In the genomic region with DNA sequence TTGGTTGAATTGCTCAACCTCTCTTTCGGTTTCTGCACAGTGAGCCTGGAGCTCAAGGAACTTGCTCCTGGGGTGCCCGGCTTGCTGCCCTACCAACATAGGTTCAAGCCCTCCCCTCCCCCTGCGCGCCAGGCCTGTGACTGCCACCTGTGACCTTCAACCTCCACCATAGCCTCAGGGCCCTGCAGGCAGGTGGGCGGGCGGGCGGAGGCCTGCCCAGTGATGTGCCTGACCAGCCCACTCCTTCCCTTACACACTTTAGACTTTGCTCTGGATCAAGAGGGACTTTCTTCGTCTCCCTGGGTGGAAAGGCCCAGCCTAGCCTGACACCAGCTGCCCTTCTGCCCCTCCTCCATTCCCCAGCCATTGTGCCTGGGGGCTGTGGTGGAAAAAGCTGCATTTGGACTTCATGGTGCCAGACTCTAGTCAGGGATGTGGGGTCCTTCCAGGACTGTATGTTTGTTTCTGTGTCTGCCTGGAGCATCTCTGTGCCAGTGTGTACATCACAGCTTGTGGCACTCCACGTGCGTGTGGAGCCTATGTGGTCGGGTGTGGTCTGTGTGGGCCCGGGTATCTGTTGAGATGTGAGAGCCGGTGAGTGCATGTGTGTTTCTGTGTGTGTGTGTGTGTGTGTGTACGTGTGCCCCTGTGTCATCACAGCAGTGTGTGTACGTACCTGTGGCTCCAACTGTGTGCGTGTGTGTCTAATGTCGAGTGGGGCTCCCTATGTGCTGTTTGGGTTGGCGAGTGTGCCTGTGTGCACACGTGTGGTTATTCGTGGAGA, we compare ENCODE assay signal across 8 cellular contexts. TPM values are rescaled to one million over a fixed set of nuclear protein-coding genes. Genes with fewer than 3 reads are reported as not detected.
A peak's percentile ranks its signal among the peaks of the same experiment; 100 is the strongest.
DNase-seq lines count a peak whose midpoint lies in the region; ATAC-seq, FAIRE-seq and TF ChIP-seq lines count a peak whose summit lies in the region.

No MANE protein-coding gene starts in this region.

- intact Hi-C loops in natural killer cell (cut with micrococcal nuclease) = no loop called here

- DNase-seq in GM12891 (ENCODE audit: insufficient read length, low spot score) (peak; percentile 70), natural killer cell (no peak)
- no peak for DNase-seq in central memory CD4-positive, alpha-beta T cell
- no peak for DNase-seq in effector memory CD4-positive, alpha-beta T cell

- H3K27me3 ChIP-seq in effector memory CD4-positive, alpha-beta T cell (replicated peaks; ENCODE audit: control insufficient read depth, insufficient read depth, low read length, poor library complexity, severe bottlenecking) = no peaks in the 10 kb centered on the region

- H3K4me1 ChIP-seq in effector memory CD4-positive, alpha-beta T cell (ENCODE audit: control insufficient read depth, insufficient read depth, low read length, poor library complexity, severe bottlenecking) = peaks cover 2% of the 10 kb centered on the region

- no peaks in the 10 kb centered on the region for H3K27me3 Mint-ChIP-seq in natural killer cell (ENCODE audit: low read depth in 2 of 2)

- H3K4me3 ChIP-seq in effector memory CD4-positive, alpha-beta T cell (ENCODE audit: insufficient read depth, low read depth, low read length, poor library complexity, severe bottlenecking) = no peak overlapping the region

- no peaks in the 10 kb centered on the region for H3K36me3 ChIP-seq in effector memory CD4-positive, alpha-beta T cell (ENCODE audit: control insufficient read depth, insufficient read depth, low read length)

- no peaks in the 10 kb centered on the region for H3K36me3 Mint-ChIP-seq in natural killer cell

- TF ChIP-seq POLR2A in GM12891 (IDR thresholded peaks at IDR 0.05; ENCODE audit: low read depth, low read length) = peak; percentile 37; the same call in 1 of the 2 replicates

- peak; percentile 62 for ATAC-seq in HG02610 (IDR thresholded peaks at IDR 0.05; ENCODE audit: unreplicated experiment)
- ATAC-seq in natural killer cell = peak; percentile 54 to 63 (median 58)
- no peak for ATAC-seq in HG03439 (IDR thresholded peaks at IDR 0.05; ENCODE audit: unreplicated experiment)
- ATAC-seq in HG03159 (IDR thresholded peaks at IDR 0.05; ENCODE audit: unreplicated experiment) = no peak

- H3K4me3 Mint-ChIP-seq in natural killer cell = peak overlapping the region; percentile 59

- no peaks in the 10 kb centered on the region for H3K9me3 ChIP-seq in effector memory CD4-positive, alpha-beta T cell (ENCODE audit: control insufficient read depth, low read length)

- peak; percentile 97 for FAIRE-seq in GM12891 (lab: Jason Lieb, UNC)

- no peaks in the 10 kb centered on the region for H3K9me3 Mint-ChIP-seq in natural killer cell

- H3K27ac Mint-ChIP-seq in natural killer cell = peak overlapping the region in 1 of 2 donors; percentile 50

- peak overlapping the region; percentile 23; the same call in 1 of the 2 replicates for H3K27ac ChIP-seq in VCaP
- no peak overlapping the region for H3K27ac ChIP-seq in effector memory CD4-positive, alpha-beta T cell (ENCODE audit: insufficient read depth, low read length, poor library complexity, severe bottlenecking)

- H3K4me1 Mint-ChIP-seq in natural killer cell = peaks cover 59 to 78% of the 10 kb centered on the region in 2 donors

- no peak for TF ChIP-seq CTCF in VCaP (conservative IDR thresholded peaks at IDR 0.05)
- TF ChIP-seq CTCF in natural killer cell (IDR thresholded peaks at IDR 0.05) = no peak

TF ChIP-seq in GM12891, 5 proteins besides CTCF, POLR2A, EP300 and RAD21:
- no peak for TF ChIP-seq POU2F2 (IDR thresholded peaks at IDR 0.05; ENCODE audit: low read depth, low read length)
- no peak for TF ChIP-seq PAX5 (IDR thresholded peaks at IDR 0.05; ENCODE audit: insufficient read depth, low read length, severe bottlenecking)
- 0 out of 2 replicates have a peak, but pooled peaks have one; percentile 42 for TF ChIP-seq POLR2AphosphoS5 (IDR thresholded peaks at IDR 0.05; ENCODE audit: low read depth, low read length)
- TF ChIP-seq SPI1 (IDR thresholded peaks at IDR 0.05; ENCODE audit: low read depth, low read length) = no peak
- TF ChIP-seq TAF1 (IDR thresholded peaks at IDR 0.05; ENCODE audit: low read depth, low read length) = peak; percentile 30; the same call in 1 of the 2 replicates

RNA-seq across cellular contexts. Expression of gene PRKCD, which starts 9.5 kb away (rescaled TPM):
- 47.7 TPM for polyA plus RNA-seq in GM12891 (2012; ENCODE audit: low read depth, missing spikeins)
- 10 to 100 TPM; 31.7 to 60.0 (median 36.3) TPM for total RNA-seq in natural killer cell

RNA-seq across cellular contexts. Expression of gene RFT1, which starts 40.3 kb away (rescaled TPM):
- 20.5 TPM for polyA plus RNA-seq in GM12891 (2012; ENCODE audit: low read depth, missing spikeins)
- 10 to 100 TPM; 13.3 to 17.2 (median 14.1) TPM for total RNA-seq in natural killer cell

Comparison
In these comparisons a context has a peak if more than half of its experiments do, and no peak if none do; other contexts are left out.
1. ATAC-seq: peak in HG02610 (single experiment) and natural killer cell (3 of 3); none in HG03439 (single experiment) and HG03159 (single experiment).